26 cellular contexts compared by ENCODE assay signal in the genomic region with DNA sequence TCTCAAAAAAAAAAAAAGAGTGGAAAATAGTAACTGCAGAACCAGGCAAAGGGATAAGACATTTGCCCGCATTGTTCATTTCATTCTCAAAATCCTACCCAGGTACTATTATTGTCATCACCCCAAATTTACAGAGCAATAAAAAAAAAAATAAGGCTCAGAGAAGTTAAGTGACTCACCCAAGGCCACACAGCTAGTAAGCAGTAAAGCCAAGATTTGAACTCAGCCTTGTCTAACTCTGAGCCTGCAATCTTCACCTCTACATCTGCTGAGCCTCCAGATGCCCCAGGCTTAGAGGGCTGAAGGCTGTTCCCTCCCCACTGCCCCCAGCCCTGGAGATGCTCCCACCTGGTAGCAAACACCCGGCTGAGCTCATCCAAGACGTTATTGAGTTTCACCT.
"Had no signal": no experiment of that assay in that cellular context is flagged by ENCODE, and none has a peak within 500 bp of the region (broad histone marks: within the 10 kb centered on the region; RNA-seq: fewer than 3 reads in every experiment).

No MANE protein-coding gene starts in this region.

- H3K36me3 ChIP-seq: colonic mucosa, esophagus squamous epithelium, gastrocnemius medialis, heart right ventricle, left lung had no signal

- H3K4me1 ChIP-seq: colonic mucosa, esophagus squamous epithelium, gastrocnemius medialis, heart right ventricle, left lung had no signal

- H3K9me3 ChIP-seq: colonic mucosa had no signal

- DNase-seq: colonic mucosa; cortex of kidney; effector CD8-positive, alpha-beta T cell; effector memory CD8-positive, alpha-beta T cell; erythroblast; esophagus squamous epithelium; foreskin fibroblast; foreskin melanocyte; gastrocnemius medialis; glutamatergic neuron; head of caudate nucleus; heart right ventricle; hippocampal formation; kidney glomerular epithelial cell; left ventricle myocardium superior; mammary epithelial cell; mesendoderm; midbrain; naive thymus-derived CD4-positive, alpha-beta T cell had no signal

- H3K27me3 ChIP-seq: colonic mucosa, gastrocnemius medialis, heart right ventricle, left lung had no signal

- FAIRE-seq: endometrium, islet of Langerhans, keratinocyte had no signal

- H3K27ac ChIP-seq: colonic mucosa, epithelial cell of prostate, esophagus squamous epithelium, gastrocnemius medialis, heart right ventricle, left lung had no signal

- H3K4me3 ChIP-seq: colonic mucosa, esophagus squamous epithelium, gastrocnemius medialis, heart right ventricle, left lung, lung had no signal

- ATAC-seq: effector memory CD8-positive, alpha-beta T cell; esophagus mucosa; gastrocnemius medialis; heart right ventricle; left lung; left ventricle myocardium superior; naive thymus-derived CD4-positive, alpha-beta T cell had no signal
